14 cellular contexts compared by ENCODE assay signal in the genomic region with DNA sequence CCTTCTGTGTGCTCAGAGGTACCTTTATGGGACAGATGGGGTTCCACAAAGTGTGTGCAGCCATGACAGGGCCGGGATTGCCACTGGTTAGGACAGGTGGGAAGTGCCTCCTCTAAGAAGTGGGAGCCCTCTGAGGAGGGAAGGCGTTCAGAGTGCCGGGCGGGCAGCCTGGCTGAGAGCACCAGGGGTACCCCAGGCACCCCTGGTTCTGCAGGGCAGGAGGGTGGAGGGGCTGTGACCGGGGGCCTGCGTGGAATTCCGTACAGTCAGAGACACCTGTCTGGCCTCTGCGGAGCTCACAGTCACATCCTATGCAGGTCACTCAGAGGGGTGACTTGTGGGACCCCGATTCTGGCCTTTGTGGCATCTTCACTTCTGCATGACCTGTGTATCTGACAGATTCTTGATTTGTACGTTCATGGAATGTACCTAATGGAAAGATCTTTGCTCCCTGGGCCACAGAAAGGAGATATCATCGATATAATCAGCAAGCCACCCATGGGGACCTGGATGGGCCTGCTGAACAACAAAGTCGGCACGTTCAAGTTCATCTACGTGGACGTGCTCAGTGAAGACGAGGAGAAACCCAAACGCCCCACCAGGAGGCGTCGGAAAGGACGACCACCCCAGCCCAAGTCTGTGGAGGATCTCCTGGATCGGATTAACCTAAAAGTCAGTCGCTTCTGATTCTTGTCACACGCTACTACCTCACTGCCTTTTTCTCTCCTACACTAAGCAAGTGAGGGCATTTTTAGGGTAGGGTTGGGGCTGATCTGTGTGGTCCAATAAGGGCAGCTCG.
A peak's percentile ranks its signal among the peaks of the same experiment; 100 is the strongest.
DNase-seq lines count a peak whose midpoint lies in the region; ATAC-seq, FAIRE-seq and TF ChIP-seq lines count a peak whose summit lies in the region.
"Had no signal": no experiment of that assay in that cellular context is flagged by ENCODE, and none has a peak within 500 bp of the region (broad histone marks: within the 10 kb centered on the region; RNA-seq: fewer than 3 reads in every experiment).

No MANE protein-coding gene starts in this region.

- 26% methylated on average over 24 of the region's 24 CpGs for WGBS in K562 (ENCODE audit: insufficient coverage, low coverage, missing lambda C conversion rate)

- TF ChIP-seq POLR2A in K562 (conservative IDR thresholded peaks at IDR 0.05): no peak

- no peak overlapping the region for H2AFZ ChIP-seq in K562 (ENCODE audit: low read depth, low read length)

- no peak for TF ChIP-seq EP300 in K562 (IDR thresholded peaks at IDR 0.05; ENCODE audit: low read length)

- H3K4me1 ChIP-seq in K562 (replicated peaks in 1 of 2; ENCODE audit: control insufficient read depth in 2 of 2, insufficient read depth in 2 of 2, low read length in 2 of 2): peaks cover 0 to 4% of the 10 kb centered on the region in 2 experiments; a peak in 2 of 5 replicates

- DNase-seq in H7 (peak; percentile 54), K562 (ENCODE audit: extremely low read depth in 1 of 4, low spot score in 3 of 4) (no peak), iPS-NIHi11 (ENCODE audit: low spot score) (peak; percentile 29), substantia nigra (lab: John Stamatoyannopoulos, UW) (no peak), GDM1 (lab: John Stamatoyannopoulos, UW) (no peak), NCI-H1048 (lab: John Stamatoyannopoulos, UW) (no peak)
- DNase-seq: CD8-positive, alpha-beta T cell; NCI-H526; NK-92 treated with Interleukin-12 subunit alpha and Interleukin-12 subunit beta, amount 100 ng/mL, for 24 hours; OCI-M1; RPMI8226 had no signal

- no peak overlapping the region for H3K4me2 ChIP-seq in K562 (ENCODE audit: insufficient read depth, low read length)

- no peak overlapping the region for H3K9ac ChIP-seq in K562 (ENCODE audit: insufficient read depth in 1 of 2, low read depth in 2 of 2, low read length in 2 of 2)

- no peaks in the 10 kb centered on the region for H3K27me3 ChIP-seq in H7 (ENCODE audit: control insufficient read depth, insufficient read depth, low read length)
- peaks cover 0 to 12% of the 10 kb centered on the region in 2 experiments; a peak in 2 of 5 replicates for H3K27me3 ChIP-seq in K562 (ENCODE audit: control insufficient read depth in 2 of 2, insufficient read depth in 2 of 2, low read length in 2 of 2)
- H3K27me3 ChIP-seq: SJSA1 had no signal

- FAIRE-seq in K562 (lab: Jason Lieb, UNC): no peak
- FAIRE-seq: H54 had no signal

- H3K27ac ChIP-seq in K562 (ENCODE audit: extremely low read depth, low read depth, low read length): no peak overlapping the region
- peak overlapping the region; percentile 83 for H3K27ac ChIP-seq in substantia nigra (ENCODE audit: low read depth, low read length, poor library complexity, severe bottlenecking)
- H3K27ac ChIP-seq: SJSA1 had no signal

- CTCF ChIA-PET in K562 (lab: Yijun Ruan, JAX; ENCODE audit: low intra/inter-chr PET ratio): no interaction called here

- H3K9me1 ChIP-seq in K562 (ENCODE audit: control insufficient read depth, insufficient read depth, low read length): no peaks in the 10 kb centered on the region

- 0 out of 6 replicates have a peak, but pooled peaks of 1 of the 3 experiments have one; percentile 18 for TF ChIP-seq CTCF in K562 (IDR thresholded peaks at IDR 0.05 in 2 of 3, conservative IDR thresholded peaks at IDR 0.05 in 1 of 3; ENCODE audit: insufficient read depth in 2 of 3, low read depth in 1 of 3, low read length in 3 of 3)

- no peak for TF ChIP-seq RAD21 in K562 (CRISPR knock-in tag; conservative IDR thresholded peaks at IDR 0.05 in 1 of 2, IDR thresholded peaks at IDR 0.05 in 1 of 2)

- ATAC-seq in K562: no peak
- ATAC-seq in activated CD4-positive, CD25-positive, alpha-beta regulatory T cell treated with anti-CD3 and anti-CD28 coated beads, Interleukin-2, amount 50 U/mL, for 24 hours: no peak
- ATAC-seq: CD8-positive, alpha-beta T cell had no signal

- H3K79me2 ChIP-seq in K562 (ENCODE audit: control insufficient read depth, insufficient read depth, low read length): no peaks in the 10 kb centered on the region

- intact Hi-C loops in K562 (cut with micrococcal nuclease): no loop called here

- H3K4me3 ChIP-seq in H7 (ENCODE audit: insufficient read depth, low read depth, low read length) (no peak overlapping the region), K562 (no peak overlapping the region)
- H3K4me3 ChIP-seq: SJSA1 had no signal

- H4K20me1 ChIP-seq in K562 (replicated peaks; ENCODE audit: control insufficient read depth, insufficient read depth, low read length): no peaks in the 10 kb centered on the region; the same call in 1 of the 2 replicates

- H3K36me3 ChIP-seq in H7 (replicated peaks; ENCODE audit: control insufficient read depth, insufficient read depth, low read length) (peaks cover 28% of the 10 kb centered on the region), K562 (ENCODE audit: control insufficient read depth, insufficient read depth, low read length) (no peaks in the 10 kb centered on the region)

- H3K9me3 ChIP-seq in K562 (replicated peaks; ENCODE audit: control insufficient read depth, insufficient read depth, low read depth, low read length): no peaks in the 10 kb centered on the region
- H3K9me3 ChIP-seq: SJSA1 had no signal

- POLR2A ChIA-PET in K562 (lab: Yijun Ruan, JAX): interaction anchor here (0.7 to 0.8 kb wide), 2 partner anchors 362 to 628 kb away, joined by 3 to 4 read pairs; no protein-coding TSS in a partner anchor

- BruUV-seq in K562 (replicated peaks; lab: Mats Ljungman, UMichigan): no TSS peak

- in situ Hi-C loops in K562 (cut with MboI): no loop called here

TF ChIP-seq in K562, 482 proteins besides CTCF, POLR2A, EP300 and RAD21:
- TF ChIP-seq ZKSCAN8 (CRISPR knock-in tag; IDR thresholded peaks at IDR 0.05) (no peak), ZNF197 (CRISPR knock-in tag; IDR thresholded peaks at IDR 0.05; ENCODE audit: low read depth) (no peak), TAF7 (tag; IDR thresholded peaks at IDR 0.05) (no peak), SPI1 (IDR thresholded peaks at IDR 0.05; ENCODE audit: borderline replicate concordance, low read depth, low read length) (no peak), MCM3 (IDR thresholded peaks at IDR 0.05) (no peak), NCOA2 (IDR thresholded peaks at IDR 0.05; ENCODE audit: partially characterized antibody in 2 of 2) (no peak), ZNF695 (CRISPR knock-in tag; IDR thresholded peaks at IDR 0.05) (no peak)
- TF ChIP-seq, protein P1, sequence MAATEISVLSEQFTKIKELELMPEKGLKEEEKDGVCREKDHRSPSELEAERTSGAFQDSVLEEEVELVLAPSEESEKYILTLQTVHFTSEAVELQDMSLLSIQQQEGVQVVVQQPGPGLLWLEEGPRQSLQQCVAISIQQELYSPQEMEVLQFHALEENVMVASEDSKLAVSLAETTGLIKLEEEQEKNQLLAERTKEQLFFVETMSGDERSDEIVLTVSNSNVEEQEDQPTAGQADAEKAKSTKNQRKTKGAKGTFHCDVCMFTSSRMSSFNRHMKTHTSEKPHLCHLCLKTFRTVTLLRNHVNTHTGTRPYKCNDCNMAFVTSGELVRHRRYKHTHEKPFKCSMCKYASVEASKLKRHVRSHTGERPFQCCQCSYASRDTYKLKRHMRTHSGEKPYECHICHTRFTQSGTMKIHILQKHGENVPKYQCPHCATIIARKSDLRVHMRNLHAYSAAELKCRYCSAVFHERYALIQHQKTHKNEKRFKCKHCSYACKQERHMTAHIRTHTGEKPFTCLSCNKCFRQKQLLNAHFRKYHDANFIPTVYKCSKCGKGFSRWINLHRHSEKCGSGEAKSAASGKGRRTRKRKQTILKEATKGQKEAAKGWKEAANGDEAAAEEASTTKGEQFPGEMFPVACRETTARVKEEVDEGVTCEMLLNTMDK (IDR thresholded peaks at IDR 0.05; ENCODE audit: borderline replicate concordance, insufficient read depth, low read depth, low read length, poor library complexity, severe bottlenecking): peak; percentile 2

Comparison
In these comparisons a context has a peak if more than half of its experiments do, and no peak if none do; other contexts are left out.
1. DNase-seq: peak in H7 (single experiment) and iPS-NIHi11 (single experiment); none in K562 (0 of 4), substantia nigra (0 of 49), GDM1 (single experiment) and NCI-H1048 (single experiment).